In genomic region chr17:68775338-68775737, GRCh38 we compare ENCODE assay signal across 14 cellular contexts.
DNase-seq lines count a peak whose midpoint lies in the region; ATAC-seq and TF ChIP-seq lines count a peak whose summit lies in the region.
"Had no signal": no experiment of that assay in that cellular context is flagged by ENCODE, and none has a peak within 500 bp of the region (broad histone marks: within the 10 kb centered on the region; RNA-seq: fewer than 3 reads in every experiment).

No MANE protein-coding gene starts in this region.

- H3K27ac ChIP-seq in HCT116 (ENCODE audit: low read depth, low read length) (no peak overlapping the region), right cardiac atrium (ENCODE audit: low read length) (peak overlapping the region; percentile 40)

- no peaks in the 10 kb centered on the region for H3K36me3 Mint-ChIP-seq in stimulated activated memory B cell treated with anti-CD40 and anti-IgM and Interleukin-4, amounts not matched to agents 10 μg/mL and 1 μg/mL and 100 μg/mL, for 72 hours
- no peaks in the 10 kb centered on the region for H3K36me3 Mint-ChIP-seq in activated naive CD4-positive, alpha-beta T cell treated with anti-CD3 and anti-CD28 coated beads, Interleukin-2, amount 10 ng/mL, durations not matched to agents 7 days and 5 days
- H3K36me3 Mint-ChIP-seq: immature natural killer cell, natural killer cell, T-cell had no signal

- DNase-seq in HCT116 (ENCODE audit: low read depth, low spot score) (no peak), astrocyte of the spinal cord (ENCODE audit: low read depth, low spot score) (peak; percentile 27), right cardiac atrium (no peak), putamen (ENCODE audit: low spot score) (no peak)
- DNase-seq in activated naive CD4-positive, alpha-beta T cell treated with anti-CD3 and anti-CD28 coated beads, Interleukin-2, amount 10 ng/mL, durations not matched to agents 7 days and 5 days: no peak
- DNase-seq: activated CD4-positive, alpha-beta T cell treated with anti-CD3 and anti-CD28 coated beads, Interleukin-2, amount 50 U/mL, for 1 hour; GF-D8; immature natural killer cell; natural killer cell; NCI-H1694; T-cell had no signal

- H3K4me2 ChIP-seq in HCT116 (ENCODE audit: low read length): peak overlapping the region; percentile 84

- no peaks in the 10 kb centered on the region for H3K79me2 ChIP-seq in HCT116 (ENCODE audit: insufficient read depth, low read length)

- H3K4me1 ChIP-seq in HCT116 (ENCODE audit: control insufficient read depth in 1 of 2, insufficient read depth in 2 of 2, low read length in 2 of 2): peaks cover 4 to 9% of the 10 kb centered on the region in 2 experiments; a peak in 3 of 4 replicates
- H3K4me1 ChIP-seq in right cardiac atrium (ENCODE audit: control insufficient read depth, insufficient read depth, low read length): peaks cover 3% of the 10 kb centered on the region

- peak overlapping the region; percentile 79 for H2AFZ ChIP-seq in HCT116 (ENCODE audit: low read depth, low read length, poor library complexity, severe bottlenecking)

- POLR2A ChIA-PET in HCT116 (lab: Charles Lee): interaction anchor here (0.7 kb wide), 1 partner anchor 131 kb away, joined by 3 read pairs; no protein-coding TSS in a partner anchor

- no peak for TF ChIP-seq RAD21 in HCT116 (IDR thresholded peaks at IDR 0.05; ENCODE audit: low read depth)

- H3K27me3 Mint-ChIP-seq in stimulated activated memory B cell treated with anti-CD40 and anti-IgM and Interleukin-4, amounts not matched to agents 10 μg/mL and 1 μg/mL and 100 μg/mL, for 72 hours: no peaks in the 10 kb centered on the region
- peaks cover 9% of the 10 kb centered on the region for H3K27me3 Mint-ChIP-seq in activated naive CD4-positive, alpha-beta T cell treated with anti-CD3 and anti-CD28 coated beads, Interleukin-2, amount 10 ng/mL, durations not matched to agents 7 days and 5 days

- no peak overlapping the region for H3K4me3 Mint-ChIP-seq in stimulated activated memory B cell treated with anti-CD40 and anti-IgM and Interleukin-4, amounts not matched to agents 10 μg/mL and 1 μg/mL and 100 μg/mL, for 72 hours
- H3K4me3 Mint-ChIP-seq in activated naive CD4-positive, alpha-beta T cell treated with anti-CD3 and anti-CD28 coated beads, Interleukin-2, amount 10 ng/mL, durations not matched to agents 7 days and 5 days: no peak overlapping the region
- H3K4me3 Mint-ChIP-seq: immature natural killer cell, natural killer cell, T-cell had no signal

- no peaks in the 10 kb centered on the region for H3K9me3 ChIP-seq in HCT116 (ENCODE audit: control insufficient read depth in 1 of 2, insufficient read depth in 1 of 2, low read depth in 1 of 2, low read length in 2 of 2)
- H3K9me3 ChIP-seq in right cardiac atrium (ENCODE audit: control insufficient read depth, low read length): no peaks in the 10 kb centered on the region

- in situ Hi-C loops in astrocyte of the spinal cord (cut with HindIII; ENCODE audit: low sequenced_read_pairs): no loop called here

- no TSS peak for BruUV-seq in HCT116 (replicated peaks; lab: Mats Ljungman, UMichigan)

- H3K4me1 Mint-ChIP-seq in stimulated activated memory B cell treated with anti-CD40 and anti-IgM and Interleukin-4, amounts not matched to agents 10 μg/mL and 1 μg/mL and 100 μg/mL, for 72 hours: peaks cover 33% of the 10 kb centered on the region
- peaks cover 3% of the 10 kb centered on the region for H3K4me1 Mint-ChIP-seq in activated naive CD4-positive, alpha-beta T cell treated with anti-CD3 and anti-CD28 coated beads, Interleukin-2, amount 10 ng/mL, durations not matched to agents 7 days and 5 days

- H3K27me3 ChIP-seq in HCT116 (ENCODE audit: insufficient read depth, low read length) (no peaks in the 10 kb centered on the region), right cardiac atrium (ENCODE audit: control insufficient read depth, insufficient read depth) (no peaks in the 10 kb centered on the region)

- ATAC-seq in HCT116 (no peak), right cardiac atrium (peak; percentile 20 to 42), HG02571 (IDR thresholded peaks at IDR 0.05; ENCODE audit: unreplicated experiment) (no peak), GM18498 (IDR thresholded peaks at IDR 0.05; ENCODE audit: unreplicated experiment) (no peak)
- ATAC-seq in stimulated activated memory B cell treated with anti-CD40 and anti-IgM and Interleukin-4, amounts not matched to agents 10 μg/mL and 1 μg/mL and 100 μg/mL, for 72 hours: no peak
- ATAC-seq: natural killer cell, T-cell had no signal

- CTCF ChIA-PET in HCT116 (lab: Charles Lee): interaction anchor here (0.9 to 7.3 kb wide), 12 partner anchors 132 to 750 kb away, joined by 3 to 86 read pairs (median 5); partner anchors contain the start of gene PRKAR1A
- CTCF ChIA-PET in activated naive CD4-positive, alpha-beta T cell treated with anti-CD3 and anti-CD28 coated beads, Interleukin-2, amount 10 ng/mL, durations not matched to agents 7 days and 5 days (lab: Charles Lee): interaction anchor here (1.2 to 4.1 kb wide), 4 partner anchors 10 to 472 kb away, joined by 3 to 29 read pairs (median 8); no protein-coding TSS in a partner anchor

- RAD21 ChIA-PET in HCT116 (lab: Charles Lee; ENCODE audit: low non-redundant PET in 1 of 2, low total read pairs in 2 of 2, uncharacterized antibody in 2 of 2, unreplicated experiment in 2 of 2): interaction anchor here in 1 of 2 experiments (0.7 to 1.1 kb wide), 2 partner anchors 136 to 196 kb away, joined by 3 to 4 read pairs; no protein-coding TSS in a partner anchor

- H3K4me3 ChIP-seq in HCT116 (replicated peaks in 1 of 2; ENCODE audit: low read depth in 1 of 2, low read length in 2 of 2) (no peak overlapping the region), astrocyte of the spinal cord (ENCODE audit: low read depth, low read length) (no peak overlapping the region), right cardiac atrium (ENCODE audit: low read length) (no peak overlapping the region)

- TF ChIP-seq CTCF in HCT116 (IDR thresholded peaks at IDR 0.05 in 2 of 3, conservative IDR thresholded peaks at IDR 0.05 in 1 of 3; ENCODE audit: borderline replicate concordance in 1 of 3, insufficient read depth in 1 of 3, low read depth in 2 of 3, low read length in 2 of 3) (no peak), astrocyte of the spinal cord (IDR thresholded peaks at IDR 0.05; ENCODE audit: low read depth, low read length) (no peak)

- no peak for TF ChIP-seq POLR2A in HCT116 (IDR thresholded peaks at IDR 0.05; ENCODE audit: borderline replicate concordance, extremely low read depth, insufficient read depth, insufficient read length)

- intact Hi-C loops in HCT116 (cut with micrococcal nuclease) (loop anchor here (2.0 to 10.0 kb wide), 2 partner anchors 619 to 747 kb away; no protein-coding TSS in a partner anchor), right cardiac atrium (cut with DNase I) (loop anchor here (5.0 to 10.0 kb wide), 7 partner anchors 132 to 472 kb away; no protein-coding TSS in a partner anchor)

- H3K9me3 Mint-ChIP-seq in stimulated activated memory B cell treated with anti-CD40 and anti-IgM and Interleukin-4, amounts not matched to agents 10 μg/mL and 1 μg/mL and 100 μg/mL, for 72 hours: no peaks in the 10 kb centered on the region
- no peaks in the 10 kb centered on the region for H3K9me3 Mint-ChIP-seq in activated naive CD4-positive, alpha-beta T cell treated with anti-CD3 and anti-CD28 coated beads, Interleukin-2, amount 10 ng/mL, durations not matched to agents 7 days and 5 days
- H3K9me3 Mint-ChIP-seq: immature natural killer cell, natural killer cell, T-cell had no signal

- H3K27ac Mint-ChIP-seq in stimulated activated memory B cell treated with anti-CD40 and anti-IgM and Interleukin-4, amounts not matched to agents 10 μg/mL and 1 μg/mL and 100 μg/mL, for 72 hours: peak overlapping the region; percentile 85
- H3K27ac Mint-ChIP-seq in activated naive CD4-positive, alpha-beta T cell treated with anti-CD3 and anti-CD28 coated beads, Interleukin-2, amount 10 ng/mL, durations not matched to agents 7 days and 5 days: no peak overlapping the region
- H3K27ac Mint-ChIP-seq: immature natural killer cell, T-cell had no signal

- H4K20me1 ChIP-seq in HCT116 (ENCODE audit: insufficient read depth): no peaks in the 10 kb centered on the region

- no peaks in the 10 kb centered on the region for H3K9me2 ChIP-seq in HCT116 (ENCODE audit: insufficient read depth)

- H3K9ac ChIP-seq in HCT116 (ENCODE audit: low read length): no peak overlapping the region

- no peaks in the 10 kb centered on the region for H3K36me3 ChIP-seq in HCT116 (ENCODE audit: control insufficient read depth in 1 of 2, insufficient read depth in 2 of 2, low read length in 2 of 2)

TF ChIP-seq in HCT116, 20 proteins besides CTCF, POLR2A, EP300 and RAD21 (continues in another document):
- no peak for TF ChIP-seq YY1 (IDR thresholded peaks at IDR 0.05; ENCODE audit: extremely low read depth, insufficient replicate concordance, low read depth, low read length)
- TF ChIP-seq SRF (IDR thresholded peaks at IDR 0.05; ENCODE audit: low read depth): no peak
- no peak for TF ChIP-seq ZBTB33 (IDR thresholded peaks at IDR 0.05; ENCODE audit: extremely low read depth, insufficient replicate concordance, low read length)
- no peak for TF ChIP-seq SP1 (IDR thresholded peaks at IDR 0.05; ENCODE audit: low read depth)
- TF ChIP-seq ATF3 (IDR thresholded peaks at IDR 0.05): no peak
- TF ChIP-seq FOSL1 (IDR thresholded peaks at IDR 0.05; ENCODE audit: low read depth): no peak
- TF ChIP-seq CEBPB (IDR thresholded peaks at IDR 0.05; ENCODE audit: low read depth): no peak
- no peak for TF ChIP-seq EGR1 (IDR thresholded peaks at IDR 0.05; ENCODE audit: low read depth)
- TF ChIP-seq CBX3 (IDR thresholded peaks at IDR 0.05; ENCODE audit: low read depth): no peak
- no peak for TF ChIP-seq JUND (IDR thresholded peaks at IDR 0.05)

Comparison
In these comparisons a context has a peak if more than half of its experiments do, and no peak if none do; other contexts are left out.
1. ATAC-seq: peak in right cardiac atrium (2 of 2); none in HCT116 (single experiment), stimulated activated memory B cell treated with anti-CD40 and anti-IgM and Interleukin-4, amounts not matched to agents 10 μg/mL and 1 μg/mL and 100 μg/mL, for 72 hours (single experiment), HG02571 (single experiment) and GM18498 (single experiment).